Comparison of ENCODE assay signal across 2 cellular contexts in genomic region chr21:34885125-34885524, GRCh38.
TF ChIP-seq lines count a peak whose summit lies in the region.

No MANE protein-coding gene starts in this region.

TF ChIP-seq in IMR-90, 13 proteins besides CTCF, POLR2A, EP300 and RAD21:
- TF ChIP-seq MXI1 (IDR thresholded peaks at IDR 0.05; ENCODE audit: borderline replicate concordance, low read depth, low read length) (no peak), RFX5 (IDR thresholded peaks at IDR 0.05; ENCODE audit: low read depth, low read length) (no peak), ELK1 (IDR thresholded peaks at IDR 0.05; ENCODE audit: borderline replicate concordance, low read depth, low read length) (no peak), MAFK (IDR thresholded peaks at IDR 0.05; ENCODE audit: low read depth, low read length) (no peak), FOS (IDR thresholded peaks at IDR 0.05; ENCODE audit: low read depth, low read length) (no peak), RCOR1 (IDR thresholded peaks at IDR 0.05; ENCODE audit: insufficient replicate concordance, low read length) (no peak), CEBPB (IDR thresholded peaks at IDR 0.05; ENCODE audit: low read depth, low read length) (no peak), USF2 (IDR thresholded peaks at IDR 0.05; ENCODE audit: low read depth, low read length) (no peak), MAZ (IDR thresholded peaks at IDR 0.05; ENCODE audit: borderline replicate concordance, low read depth, low read length) (no peak), NFE2L2 (IDR thresholded peaks at IDR 0.05; ENCODE audit: low read depth, low read length) (no peak)

TF ChIP-seq in GM12878, 131 proteins besides CTCF, POLR2A, EP300 and RAD21:
- no peak for TF ChIP-seq CEBPZ (IDR thresholded peaks at IDR 0.05; ENCODE audit: low read depth, low read length)
- TF ChIP-seq IKZF1 (conservative IDR thresholded peaks at IDR 0.05) = no peak
- no peak for TF ChIP-seq JUND (IDR thresholded peaks at IDR 0.05; ENCODE audit: low read depth, low read length)
- TF ChIP-seq ATF7 (IDR thresholded peaks at IDR 0.05; ENCODE audit: low read depth) = no peak
- no peak for TF ChIP-seq REST (IDR thresholded peaks at IDR 0.05; ENCODE audit: low read depth, low read length)
- TF ChIP-seq JUNB (IDR thresholded peaks at IDR 0.05) = no peak
- no peak for TF ChIP-seq ZNF687 (IDR thresholded peaks at IDR 0.05)
- no peak for TF ChIP-seq SIN3A (IDR thresholded peaks at IDR 0.05; ENCODE audit: low read depth, low read length)
- TF ChIP-seq ZNF207 (IDR thresholded peaks at IDR 0.05; ENCODE audit: borderline replicate concordance) = no peak
- TF ChIP-seq MEF2A (IDR thresholded peaks at IDR 0.05; ENCODE audit: insufficient read depth, low read depth, low read length) = no peak
- no peak for TF ChIP-seq IRF4 (IDR thresholded peaks at IDR 0.05; ENCODE audit: low read depth, low read length)
- no peak for TF ChIP-seq FOXK2 (IDR thresholded peaks at IDR 0.05)
- no peak for TF ChIP-seq NRF1 (conservative IDR thresholded peaks at IDR 0.05; ENCODE audit: low read depth, low read length)
- no peak for TF ChIP-seq MYB (IDR thresholded peaks at IDR 0.05; ENCODE audit: borderline replicate concordance, low read depth, low read length)
